Comparison of ENCODE assay signal across 3 cellular contexts in genomic region chr19:55567708-55568328, GRCh38.
TF ChIP-seq lines count a peak whose summit lies in the region.

No MANE protein-coding gene starts in this region.

TF ChIP-seq in HEK293, 187 proteins besides CTCF, POLR2A, EP300 and RAD21:
- TF ChIP-seq ZNF623 (tag by site-specific recombination; IDR thresholded peaks at IDR 0.05) (no peak), TCF7L2 (IDR thresholded peaks at IDR 0.05; ENCODE audit: borderline replicate concordance, low read depth, low read length) (no peak), ZNF791 (tag by site-specific recombination; IDR thresholded peaks at IDR 0.05) (peak; percentile 50; the same call in 1 of the 2 replicates), ZNF501 (tag by site-specific recombination; IDR thresholded peaks at IDR 0.05) (no peak), HIC1 (tag by site-specific recombination; IDR thresholded peaks at IDR 0.05) (no peak), ZNF423 (tag by site-specific recombination; IDR thresholded peaks at IDR 0.05) (no peak), ZNF544 (tag by site-specific recombination; IDR thresholded peaks at IDR 0.05) (0 out of 2 replicates have a peak, but pooled peaks have one; percentile 17), ZNF311 (tag by site-specific recombination; IDR thresholded peaks at IDR 0.05; ENCODE audit: borderline replicate concordance) (0 out of 2 replicates have a peak, but pooled peaks have one; percentile 52), ZBTB20 (tag by site-specific recombination; IDR thresholded peaks at IDR 0.05) (no peak), PRDM1 (tag by site-specific recombination; IDR thresholded peaks at IDR 0.05) (no peak), ZNF114 (tag by site-specific recombination; IDR thresholded peaks at IDR 0.05) (0 out of 2 replicates have a peak, but pooled peaks have one; percentile 85), ZBTB17 (tag by site-specific recombination; IDR thresholded peaks at IDR 0.05) (peak; percentile 100), ZNF202 (tag by site-specific recombination; IDR thresholded peaks at IDR 0.05; ENCODE audit: borderline replicate concordance) (no peak), ZNF560 (tag by site-specific recombination; IDR thresholded peaks at IDR 0.05; ENCODE audit: borderline replicate concordance) (no peak), ZNF366 (tag by site-specific recombination; conservative IDR thresholded peaks at IDR 0.05) (peak; percentile 98), ZNF169 (tag by site-specific recombination; IDR thresholded peaks at IDR 0.05) (0 out of 2 replicates have a peak, but pooled peaks have one; percentile 61), ZNF561 (tag by site-specific recombination; IDR thresholded peaks at IDR 0.05; ENCODE audit: borderline replicate concordance) (no peak), ZNF426 (tag by site-specific recombination; IDR thresholded peaks at IDR 0.05) (no peak), ZNF174 (tag by site-specific recombination; IDR thresholded peaks at IDR 0.05) (no peak), ATF2 (tag by site-specific recombination; IDR thresholded peaks at IDR 0.05; ENCODE audit: low read depth) (no peak)

TF ChIP-seq in K562, 482 proteins besides CTCF, POLR2A, EP300 and RAD21:
- TF ChIP-seq HDAC1 (IDR thresholded peaks at IDR 0.05) (0 out of 4 replicates have a peak, but pooled peaks of 1 of the 2 experiments have one; percentile 51), KDM1A (IDR thresholded peaks at IDR 0.05) (peak in 1 of 2 experiments; percentile 18; a peak in 1 of 4 replicates), SRSF7 (optimal IDR thresholded peaks at IDR 0.05; ENCODE audit: low read depth, low read length) (no peak), EHMT2 (IDR thresholded peaks at IDR 0.05) (peak; percentile 79; the same call in 1 of the 2 replicates), SP2 (IDR thresholded peaks at IDR 0.05; ENCODE audit: extremely low read depth, low read depth, low read length, poor library complexity, severe bottlenecking) (no peak), ELF4 (CRISPR knock-in tag; IDR thresholded peaks at IDR 0.05) (0 out of 2 replicates have a peak, but pooled peaks have one; percentile 34)

TF ChIP-seq in HEK293T, 16 proteins besides CTCF, POLR2A, EP300 and RAD21:
- TF ChIP-seq ARNT (IDR thresholded peaks at IDR 0.05), result no peak
- no peak for TF ChIP-seq SUZ12 (IDR thresholded peaks at IDR 0.05)
- TF ChIP-seq NFRKB (IDR thresholded peaks at IDR 0.05), result no peak
- TF ChIP-seq FOXA1 (IDR thresholded peaks at IDR 0.05), result no peak
- no peak for TF ChIP-seq FOXM1 (IDR thresholded peaks at IDR 0.05; ENCODE audit: borderline replicate concordance)
- no peak for TF ChIP-seq FOXK2 (IDR thresholded peaks at IDR 0.05)
- no peak for TF ChIP-seq SP1 (IDR thresholded peaks at IDR 0.05)
- no peak for TF ChIP-seq L3MBTL2 (conservative IDR thresholded peaks at IDR 0.05)
- no peak for TF ChIP-seq HDGF (IDR thresholded peaks at IDR 0.05; ENCODE audit: borderline replicate concordance)
- no peak for TF ChIP-seq ELF4 (IDR thresholded peaks at IDR 0.05)
- TF ChIP-seq LEF1 (IDR thresholded peaks at IDR 0.05; ENCODE audit: borderline replicate concordance), result no peak
- TF ChIP-seq ZNF384 (IDR thresholded peaks at IDR 0.05), result no peak
- no peak for TF ChIP-seq CTBP1 (IDR thresholded peaks at IDR 0.05; ENCODE audit: borderline replicate concordance)
- TF ChIP-seq TARDBP (IDR thresholded peaks at IDR 0.05), result no peak
- TF ChIP-seq BHLHE40 (IDR thresholded peaks at IDR 0.05; ENCODE audit: borderline replicate concordance), result no peak
- no peak for TF ChIP-seq PKNOX1 (IDR thresholded peaks at IDR 0.05)
